In genomic region chr1:185314416-185314815, GRCh38 we compare ENCODE assay signal across 1 cellular context.
TF ChIP-seq lines count a peak whose summit lies in the region.

No MANE protein-coding gene starts in this region.

TF ChIP-seq in IMR-90, 13 proteins besides CTCF, POLR2A, EP300 and RAD21 (continued from another document):
- TF ChIP-seq SMC3 (IDR thresholded peaks at IDR 0.05; ENCODE audit: low read depth, low read length) (no peak), BHLHE40 (IDR thresholded peaks at IDR 0.05; ENCODE audit: low read depth, low read length) (no peak), MAZ (IDR thresholded peaks at IDR 0.05; ENCODE audit: borderline replicate concordance, low read depth, low read length) (no peak), MAFK (IDR thresholded peaks at IDR 0.05; ENCODE audit: low read depth, low read length) (no peak), CHD1 (IDR thresholded peaks at IDR 0.05; ENCODE audit: low read depth, low read length) (no peak), RFX5 (IDR thresholded peaks at IDR 0.05; ENCODE audit: low read depth, low read length) (no peak)
